In the genomic region with DNA sequence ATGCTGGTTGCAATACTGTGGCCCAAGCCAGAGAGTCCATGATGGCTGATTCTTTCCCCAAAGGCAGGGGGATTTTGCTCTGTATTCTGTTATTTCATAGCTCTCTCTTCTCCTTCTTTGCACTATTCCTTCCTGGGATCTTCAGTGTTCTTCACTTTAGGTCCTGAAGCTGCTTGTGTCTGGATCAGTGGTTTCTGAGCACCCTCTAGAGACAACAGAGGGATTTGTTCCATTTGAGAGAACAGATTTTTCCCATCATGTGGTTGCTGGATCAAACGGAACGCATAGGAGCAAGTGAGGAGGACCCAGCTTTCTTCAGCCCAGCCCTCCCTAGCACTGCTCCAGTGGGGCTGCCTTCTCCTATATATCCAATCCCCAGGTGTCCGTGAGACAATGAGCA, we compare ENCODE assay signal across 14 cellular contexts.
DNase-seq lines count a peak whose midpoint lies in the region; ATAC-seq and TF ChIP-seq lines count a peak whose summit lies in the region.
"Had no signal": no experiment of that assay in that cellular context is flagged by ENCODE, and none has a peak within 500 bp of the region (broad histone marks: within the 10 kb centered on the region; RNA-seq: fewer than 3 reads in every experiment).

No MANE protein-coding gene starts in this region.

- no peaks in the 10 kb centered on the region for H3K4me1 Mint-ChIP-seq in mesothelial cell of epicardium
- H3K4me1 Mint-ChIP-seq in HFFc6 (ENCODE audit: low read depth) = no peaks in the 10 kb centered on the region
- H3K4me1 Mint-ChIP-seq: stimulated activated memory B cell treated with anti-CD40 and anti-IgM and Interleukin-4, amounts not matched to agents 10 μg/mL and 1 μg/mL and 100 μg/mL, for 72 hours had no signal

- H3K36me3 ChIP-seq in HEK293 (ENCODE audit: control insufficient read depth in 2 of 2, insufficient read depth in 1 of 2, low read length in 2 of 2) (no peaks in the 10 kb centered on the region), adipocyte (ENCODE audit: control insufficient read depth, insufficient read depth, low read length, severe bottlenecking) (no peaks in the 10 kb centered on the region)
- H3K36me3 ChIP-seq: ascending aorta, spleen had no signal

- H3K36me3 Mint-ChIP-seq in mesothelial cell of epicardium (no peaks in the 10 kb centered on the region), HFFc6 (ENCODE audit: low read depth) (peaks cover 6% of the 10 kb centered on the region; the same call in 1 of the 2 replicates)
- H3K36me3 Mint-ChIP-seq: stimulated activated memory B cell treated with anti-CD40 and anti-IgM and Interleukin-4, amounts not matched to agents 10 μg/mL and 1 μg/mL and 100 μg/mL, for 72 hours had no signal

- H3K4me1 ChIP-seq in HEK293 (ENCODE audit: control insufficient read depth, insufficient read depth, low read length) (no peaks in the 10 kb centered on the region), adipocyte (ENCODE audit: control insufficient read depth, insufficient read depth, low read length) (no peaks in the 10 kb centered on the region)
- H3K4me1 ChIP-seq: ascending aorta, spleen had no signal

- ATAC-seq in HG02884 (IDR thresholded peaks at IDR 0.05; ENCODE audit: unreplicated experiment) = no peak
- ATAC-seq: stimulated activated memory B cell treated with anti-CD40 and anti-IgM and Interleukin-4, amounts not matched to agents 10 μg/mL and 1 μg/mL and 100 μg/mL, for 72 hours had no signal

- H3K9me3 ChIP-seq in HEK293 (ENCODE audit: control insufficient read depth, insufficient read depth, low read depth, low read length) (no peaks in the 10 kb centered on the region), adipocyte (ENCODE audit: control insufficient read depth, low read length) (no peaks in the 10 kb centered on the region)
- H3K9me3 ChIP-seq: ascending aorta, spleen had no signal

- H3K27ac ChIP-seq in HEK293 (ENCODE audit: extremely low read depth, low read depth, low read length) = no peak overlapping the region
- H3K27ac ChIP-seq: ascending aorta, HL-60, spleen had no signal

- TF ChIP-seq CTCF in HEK293 (tag by site-specific recombination; IDR thresholded peaks at IDR 0.05) = no peak
- no peak for TF ChIP-seq CTCF in GM10266 (IDR thresholded peaks at IDR 0.05; ENCODE audit: control insufficient read depth, insufficient read depth, low read depth, missing control alignments)
- no peak for TF ChIP-seq CTCF in mesothelial cell of epicardium (IDR thresholded peaks at IDR 0.05; ENCODE audit: unreplicated experiment)
- no peak; the same call in 1 of the 2 replicates for TF ChIP-seq CTCF in HFFc6 (IDR thresholded peaks at IDR 0.05)

- DNase-seq in AG20443 (ENCODE audit: low spot score) = peak; percentile 13
- peak; percentile 33 for DNase-seq in adipocyte (ENCODE audit: low read depth)
- DNase-seq in left kidney (ENCODE audit: low read depth, low spot score) = peak; percentile 71
- no peak for DNase-seq in GM10266 (ENCODE audit: extremely low spot score)
- no peak for DNase-seq in mesothelial cell of epicardium (ENCODE audit: low spot score in 2 of 2, unreplicated experiment in 2 of 2)
- DNase-seq in HFFc6 = no peak
- DNase-seq: COR-L47, NCI-H2029 treated with DMSO at 0.1 percent for 48 hours, spleen had no signal

- H3K27me3 Mint-ChIP-seq in mesothelial cell of epicardium (ENCODE audit: low read depth) (peaks cover 44% of the 10 kb centered on the region), HFFc6 (ENCODE audit: insufficient read depth) (no peaks in the 10 kb centered on the region; the same call in none of the 2 replicates)

- H3K27ac Mint-ChIP-seq in mesothelial cell of epicardium = no peak overlapping the region
- H3K27ac Mint-ChIP-seq in HFFc6 = no peak overlapping the region
- H3K27ac Mint-ChIP-seq: stimulated activated memory B cell treated with anti-CD40 and anti-IgM and Interleukin-4, amounts not matched to agents 10 μg/mL and 1 μg/mL and 100 μg/mL, for 72 hours had no signal

- no peak overlapping the region for H3K9ac ChIP-seq in adipocyte (ENCODE audit: low read length)

- H3K9me3 Mint-ChIP-seq in mesothelial cell of epicardium (no peaks in the 10 kb centered on the region), HFFc6 (peaks cover 47% of the 10 kb centered on the region)

- CTCF ChIA-PET in HEK293 (lab: Yijun Ruan, JAX) = interaction anchor here (0.6 to 2.5 kb wide), 19 partner anchors 14 to 682 kb away, joined by 3 to 28 read pairs (median 4); a partner anchor contains a TSS

- POLR2A ChIA-PET in HEK293 (lab: Yijun Ruan, JAX) = no interaction called here

- H3K4me3 ChIP-seq in HEK293 (ENCODE audit: low read depth, low read length) (no peak overlapping the region), adipocyte (ENCODE audit: low read length) (no peak overlapping the region)
- H3K4me3 ChIP-seq: ascending aorta, spleen had no signal

- H3K27me3 ChIP-seq in adipocyte (replicated peaks; ENCODE audit: control insufficient read depth, insufficient read depth, low read length) = peaks cover 9% of the 10 kb centered on the region
- H3K27me3 ChIP-seq: ascending aorta had no signal

- H3K4me3 Mint-ChIP-seq in mesothelial cell of epicardium (no peak overlapping the region), HFFc6 (no peak overlapping the region)
- H3K4me3 Mint-ChIP-seq: stimulated activated memory B cell treated with anti-CD40 and anti-IgM and Interleukin-4, amounts not matched to agents 10 μg/mL and 1 μg/mL and 100 μg/mL, for 72 hours had no signal

TF ChIP-seq in HEK293, 187 proteins besides CTCF, POLR2A, EP300 and RAD21:
- TF ChIP-seq ZNF654 (tag by site-specific recombination; IDR thresholded peaks at IDR 0.05; ENCODE audit: low read depth) = peak; percentile 62
- TF ChIP-seq ZBTB1 (tag by site-specific recombination; IDR thresholded peaks at IDR 0.05) = no peak

Comparison
In these comparisons a context has a peak if more than half of its experiments do, and no peak if none do; other contexts are left out.
1. DNase-seq: peak in AG20443 (single experiment), adipocyte (single experiment) and left kidney (single experiment); none in GM10266 (single experiment), mesothelial cell of epicardium (0 of 2) and HFFc6 (single experiment).